1 cellular context compared by ENCODE assay signal in genomic region chr6:41779793-41780622, GRCh38.
TF ChIP-seq lines count a peak whose summit lies in the region.

TSS of gene FRS3 (minus strand) at chr6:41779900. CDS start at chr6:41776987, 2,913 bp downstream.

TF ChIP-seq in K562, 482 proteins besides CTCF, POLR2A, EP300 and RAD21 (continued from another document and continues in another):
- no peak; the same call in 1 of the 2 replicates for TF ChIP-seq HMGXB4 (CRISPR knock-in tag; IDR thresholded peaks at IDR 0.05)
- TF ChIP-seq ZNF717 (CRISPR knock-in tag; IDR thresholded peaks at IDR 0.05): no peak
- no peak for TF ChIP-seq HNRNPH1 (optimal IDR thresholded peaks at IDR 0.05; ENCODE audit: low read depth, low read length)
- TF ChIP-seq FOXK1 (CRISPR knock-in tag; IDR thresholded peaks at IDR 0.05; ENCODE audit: borderline replicate concordance): 0 out of 2 replicates have a peak, but pooled peaks have one; percentile 18
- no peak for TF ChIP-seq ZNF121 (CRISPR knock-in tag; conservative IDR thresholded peaks at IDR 0.05)
- 0 out of 2 replicates have a peak, but pooled peaks have one; percentile 11 for TF ChIP-seq LEF1 (IDR thresholded peaks at IDR 0.05)
- TF ChIP-seq ZNF778 (CRISPR knock-in tag; IDR thresholded peaks at IDR 0.05): no peak
- no peak for TF ChIP-seq HMG20B (CRISPR knock-in tag; IDR thresholded peaks at IDR 0.05)
- peak; percentile 31; the same call in 1 of the 2 replicates for TF ChIP-seq DPF2 (IDR thresholded peaks at IDR 0.05)
- peak; percentile 68; the same call in 1 of the 2 replicates for TF ChIP-seq HBP1 (CRISPR knock-in tag; IDR thresholded peaks at IDR 0.05)
- peak; percentile 41 for TF ChIP-seq U2AF1 (optimal IDR thresholded peaks at IDR 0.05; ENCODE audit: low read depth, low read length)
- no peak for TF ChIP-seq GTF3C2 (IDR thresholded peaks at IDR 0.05; ENCODE audit: borderline replicate concordance, extremely low read depth, insufficient read length)
- TF ChIP-seq NKRF (IDR thresholded peaks at IDR 0.05; ENCODE audit: borderline replicate concordance): peak; percentile 71
- no peak for TF ChIP-seq THAP7 (CRISPR knock-in tag; IDR thresholded peaks at IDR 0.05)
- no peak for TF ChIP-seq TCF7L2 (IDR thresholded peaks at IDR 0.05; ENCODE audit: low read depth, low read length)
- TF ChIP-seq POLR2H (tag; IDR thresholded peaks at IDR 0.05; ENCODE audit: low read depth): no peak
- TF ChIP-seq CC2D1A (IDR thresholded peaks at IDR 0.05): peak; percentile 91
- no peak for TF ChIP-seq CHD1 (IDR thresholded peaks at IDR 0.05; ENCODE audit: low read length)
- TF ChIP-seq ID3 (CRISPR knock-in tag; IDR thresholded peaks at IDR 0.05): no peak
- no peak for TF ChIP-seq ID3 (tag; IDR thresholded peaks at IDR 0.05)
- TF ChIP-seq CBX1 (IDR thresholded peaks at IDR 0.05; ENCODE audit: low read depth): peak; percentile 74; the same call in 1 of the 2 replicates
- TF ChIP-seq CHD7 (IDR thresholded peaks at IDR 0.05; ENCODE audit: low read depth, low read length): no peak
- TF ChIP-seq TRIM25 (IDR thresholded peaks at IDR 0.05; ENCODE audit: borderline replicate concordance): 0 out of 2 replicates have a peak, but pooled peaks have one; percentile 65
- no peak for TF ChIP-seq FOXP4 (CRISPR knock-in tag; IDR thresholded peaks at IDR 0.05; ENCODE audit: borderline replicate concordance)
